9 cellular contexts compared by ENCODE assay signal in the genomic region with DNA sequence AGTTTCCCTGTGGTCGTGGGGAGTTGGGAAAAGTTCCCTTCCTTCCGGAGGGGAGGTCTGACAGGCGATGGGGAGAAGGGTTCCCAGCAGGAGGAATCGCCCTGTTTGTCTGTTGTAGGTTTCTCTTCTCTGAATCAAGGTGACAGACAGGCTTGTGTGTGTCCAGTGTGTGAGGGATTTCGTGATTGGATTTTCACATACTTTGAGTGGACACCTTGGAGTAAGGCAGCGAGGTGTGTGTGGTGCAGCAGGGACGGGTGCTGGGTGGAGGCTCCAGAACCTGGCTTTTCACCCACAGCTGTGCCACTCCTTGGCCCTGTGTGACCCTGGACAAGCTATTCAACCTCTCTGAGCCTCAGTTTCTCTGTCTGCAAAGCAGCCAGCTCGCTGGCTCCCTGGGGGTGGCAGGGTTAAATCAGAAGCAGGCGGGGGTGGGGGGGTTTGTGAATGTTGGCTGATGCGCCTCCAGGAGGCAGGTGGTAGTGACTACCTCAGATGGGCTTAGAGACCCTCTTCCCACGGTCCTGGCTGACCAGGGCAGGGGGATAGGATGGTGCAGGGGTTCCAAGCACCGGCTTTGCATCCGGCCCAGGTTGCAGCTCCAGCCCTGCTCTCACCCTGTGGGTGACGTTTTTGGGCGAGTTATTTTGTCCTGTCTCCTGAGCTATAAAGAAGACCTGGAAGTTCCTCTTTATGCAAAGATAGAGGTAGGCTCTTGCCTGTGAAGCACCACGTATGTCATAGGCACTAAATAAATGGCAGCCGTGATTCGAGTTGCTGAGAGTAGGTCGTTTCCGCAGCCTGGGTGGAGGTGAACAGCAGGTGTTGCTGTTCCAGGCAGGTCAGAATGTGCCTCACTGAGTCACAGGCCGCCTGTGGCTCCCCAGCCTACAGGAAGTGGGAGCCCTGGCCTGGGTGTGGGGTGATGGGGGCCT. TPM values are rescaled to one million over a fixed set of nuclear protein-coding genes. Genes with fewer than 3 reads are reported as not detected.
DNase-seq lines count a peak whose midpoint lies in the region; ATAC-seq and TF ChIP-seq lines count a peak whose summit lies in the region.
"Had no signal": no experiment of that assay in that cellular context is flagged by ENCODE, and none has a peak within 500 bp of the region (broad histone marks: within the 10 kb centered on the region; RNA-seq: fewer than 3 reads in every experiment).

No MANE protein-coding gene starts in this region.

- H3K27ac ChIP-seq in adrenal gland (peak overlapping the region in 3 of 5 donors; percentile 40 to 78 (median 59)), stomach (peak overlapping the region; percentile 67 to 87 (median 81))
- H3K27ac ChIP-seq: neutrophil had no signal

- H3K4me3 ChIP-seq in adrenal gland (peak overlapping the region in 1 of 4 donors; percentile 49), iPS-18c (ENCODE audit: insufficient read depth, low read depth, low read length) (peak overlapping the region; percentile 51; the same call in 1 of the 2 replicates), stomach (peak overlapping the region; percentile 39 to 53 (median 44))

- TF ChIP-seq CTCF in adrenal gland (IDR thresholded peaks at IDR 0.05) (no peak), stomach (IDR thresholded peaks at IDR 0.05) (no peak)

- intact Hi-C loops in adrenal gland (cut with DNase I) (no loop called here), stomach (cut with DNase I; ENCODE audit: low total_unique reads) (no loop called here)

- peaks cover 0 to 13% of the 10 kb centered on the region in 2 donors for H3K4me1 ChIP-seq in adrenal gland (replicated peaks in 1 of 2)
- H3K4me1 ChIP-seq in stomach: peaks cover 7 to 33% (median 25%) of the 10 kb centered on the region in 4 donors

- H3K36me3 ChIP-seq in adrenal gland (replicated peaks in 1 of 2): no peaks in the 10 kb centered on the region
- H3K36me3 ChIP-seq in stomach: no peaks in the 10 kb centered on the region
- H3K36me3 ChIP-seq: neutrophil had no signal

- no peak for TF ChIP-seq EP300 in stomach (IDR thresholded peaks at IDR 0.05)

- no peak for ATAC-seq in GM18517 (IDR thresholded peaks at IDR 0.05; ENCODE audit: unreplicated experiment)
- ATAC-seq in GM18511 (IDR thresholded peaks at IDR 0.05; ENCODE audit: unreplicated experiment): no peak

- H3K9me3 ChIP-seq in adrenal gland (replicated peaks in 1 of 3): no peaks in the 10 kb centered on the region
- H3K9me3 ChIP-seq in iPS-18c (ENCODE audit: control insufficient read depth, insufficient read depth, low read length): no peaks in the 10 kb centered on the region
- H3K9me3 ChIP-seq in stomach: no peaks in the 10 kb centered on the region
- H3K9me3 ChIP-seq: neutrophil had no signal

- H3K27me3 ChIP-seq in adrenal gland (peaks cover 5% of the 10 kb centered on the region), stomach (peaks cover 0 to 9% (median 0%) of the 10 kb centered on the region in 3 donors)

- DNase-seq in HPDE6-E6E7 (ENCODE audit: extremely low spot score) (peak; percentile 67), adrenal gland (no peak), stomach (no peak), AML-193 (lab: John Stamatoyannopoulos, UW) (no peak), NCI-H1417 treated with DMSO at 0.1 percent for 48 hours (lab: John Stamatoyannopoulos, UW) (no peak)

- 33 to 43% (median 34%) methylated on average over 12 to 21 of the region's 21 CpGs for WGBS in adrenal gland, 4 donors
- 35 to 45% (median 40%) methylated on average over 20 to 21 of the region's 21 CpGs for WGBS in stomach, 5 donors

- TF ChIP-seq POLR2A in adrenal gland (IDR thresholded peaks at IDR 0.05) (no peak), stomach (IDR thresholded peaks at IDR 0.05) (no peak)

RNA-seq across cellular contexts. Expression of a gene that starts 0.7 kb away (rescaled TPM):
- total RNA-seq in adrenal gland (1 to 10 TPM in 7 of 8 donors, under 1 TPM in 1; 0.18 to 6.8 (median 1.7) TPM), stomach (10 to 100 TPM in 1 of 5 donors, 1 to 10 TPM in 3, not detected in 1; 5.3 to 14.2 (median 6.2) TPM)
- polyA plus RNA-seq in adrenal gland (1 to 10 TPM; 1.0 to 1.9 (median 1.5) TPM), stomach (1 to 10 TPM; 3.5 to 6.1 (median 4.5) TPM)

RNA-seq across cellular contexts. Expression of a gene that starts 50.7 kb away (rescaled TPM):
- under 1 TPM in 1 of 8 donors, not detected in 7; 0.25 TPM for total RNA-seq in adrenal gland
- under 1 TPM in 2 of 3 donors, not detected in 1; 0.88 to 0.98 TPM for polyA plus RNA-seq in adrenal gland
- total RNA-seq in stomach: 1 to 10 TPM in 1 of 5 donors, under 1 TPM in 1, not detected in 3; 0.92 to 4.2 TPM
- 1 to 10 TPM; 1.2 to 7.1 (median 4.2) TPM for polyA plus RNA-seq in stomach
